8 cellular contexts compared by ENCODE assay signal in genomic region chr12:47881826-47882427, GRCh38. TPM values are rescaled to one million over a fixed set of nuclear protein-coding genes. Genes with fewer than 3 reads are reported as not detected.
A peak's percentile ranks its signal among the peaks of the same experiment; 100 is the strongest.
DNase-seq lines count a peak whose midpoint lies in the region; ATAC-seq and TF ChIP-seq lines count a peak whose summit lies in the region.

No MANE protein-coding gene starts in this region.

- no peak overlapping the region for H3K27ac ChIP-seq in left ventricle myocardium inferior (replicated peaks)
- peak overlapping the region in 2 of 4 donors; percentile 42 to 63 for H3K27ac ChIP-seq in upper lobe of left lung

- H3K9me3 ChIP-seq in left ventricle myocardium inferior (replicated peaks) (no peaks in the 10 kb centered on the region), upper lobe of left lung (no peaks in the 10 kb centered on the region)

- H3K36me3 ChIP-seq in left ventricle myocardium inferior (no peaks in the 10 kb centered on the region), upper lobe of left lung (peaks cover 6 to 13% (median 10%) of the 10 kb centered on the region in 4 donors)

- no peaks in the 10 kb centered on the region for H3K27me3 Mint-ChIP-seq in activated CD4-positive, alpha-beta memory T cell treated with anti-CD3 and anti-CD28 coated beads, Interleukin-2, amount 10 ng/mL, durations not matched to agents 7 days and 5 days

- H3K27me3 ChIP-seq in left ventricle myocardium inferior (ENCODE audit: low read depth): peaks cover 8% of the 10 kb centered on the region
- no peaks in the 10 kb centered on the region for H3K27me3 ChIP-seq in upper lobe of left lung

- ATAC-seq in Right ventricle myocardium inferior: no peak
- peak; percentile 77 to 83 for ATAC-seq in upper lobe of left lung (ENCODE audit: low FRiP score in 2 of 2)
- no peak for ATAC-seq in HG03175 (IDR thresholded peaks at IDR 0.05; ENCODE audit: unreplicated experiment)
- ATAC-seq in GM19351 (IDR thresholded peaks at IDR 0.05; ENCODE audit: unreplicated experiment): no peak

- DNase-seq in Right ventricle myocardium inferior (ENCODE audit: missing footprints): peak; percentile 76
- no peak for DNase-seq in left ventricle myocardium inferior
- no peak for DNase-seq in activated CD4-positive, alpha-beta memory T cell treated with anti-CD3 and anti-CD28 coated beads, Interleukin-2, amount 10 ng/mL, durations not matched to agents 7 days and 5 days
- DNase-seq in hepatic stellate cell (ENCODE audit: low spot score): peak; percentile 86
- DNase-seq in upper lobe of left lung: peak in 1 of 2 donors; percentile 68
- no peak for DNase-seq in NCI-H1694 treated with DMSO at 0.1 percent for 48 hours (lab: John Stamatoyannopoulos, UW)

- H3K27ac Mint-ChIP-seq in activated CD4-positive, alpha-beta memory T cell treated with anti-CD3 and anti-CD28 coated beads, Interleukin-2, amount 10 ng/mL, durations not matched to agents 7 days and 5 days: peak overlapping the region; percentile 84

- H3K9me3 Mint-ChIP-seq in activated CD4-positive, alpha-beta memory T cell treated with anti-CD3 and anti-CD28 coated beads, Interleukin-2, amount 10 ng/mL, durations not matched to agents 7 days and 5 days: no peaks in the 10 kb centered on the region

- intact Hi-C loops in Right ventricle myocardium inferior (cut with DNase I): no loop called here
- intact Hi-C loops in left ventricle myocardium inferior (cut with micrococcal nuclease): no loop called here

- TF ChIP-seq POLR2A in upper lobe of left lung (IDR thresholded peaks at IDR 0.05): no peak

- peaks cover 70% of the 10 kb centered on the region for H3K36me3 Mint-ChIP-seq in activated CD4-positive, alpha-beta memory T cell treated with anti-CD3 and anti-CD28 coated beads, Interleukin-2, amount 10 ng/mL, durations not matched to agents 7 days and 5 days (ENCODE audit: low read depth)

- H3K4me1 Mint-ChIP-seq in activated CD4-positive, alpha-beta memory T cell treated with anti-CD3 and anti-CD28 coated beads, Interleukin-2, amount 10 ng/mL, durations not matched to agents 7 days and 5 days: peaks cover 80% of the 10 kb centered on the region

- TF ChIP-seq CTCF in left ventricle myocardium inferior (IDR thresholded peaks at IDR 0.05; ENCODE audit: borderline replicate concordance): no peak
- TF ChIP-seq CTCF in upper lobe of left lung (IDR thresholded peaks at IDR 0.05): no peak

- POLR2A ChIA-PET in activated CD4-positive, alpha-beta memory T cell treated with anti-CD3 and anti-CD28 coated beads, Interleukin-2, amount 10 ng/mL, durations not matched to agents 7 days and 5 days (lab: Charles Lee): interaction anchor here (1.2 to 12.6 kb wide), 3 partner anchors 9 to 275 kb away, joined by 3 to 205 read pairs (median 4); partner anchors contain the start of genes ASB8 and VDR

- peaks cover 9% of the 10 kb centered on the region for H3K4me1 ChIP-seq in left ventricle myocardium inferior
- peaks cover 15 to 38% (median 32%) of the 10 kb centered on the region in 4 donors for H3K4me1 ChIP-seq in upper lobe of left lung

- TF ChIP-seq EP300 in upper lobe of left lung (IDR thresholded peaks at IDR 0.05): no peak

- CTCF ChIA-PET in activated CD4-positive, alpha-beta memory T cell treated with anti-CD3 and anti-CD28 coated beads, Interleukin-2, amount 10 ng/mL, durations not matched to agents 7 days and 5 days (lab: Charles Lee): interaction anchor here (2.1 kb wide), 1 partner anchor 21 kb away, joined by 5 read pairs; no protein-coding TSS in a partner anchor

- no peak overlapping the region for H3K4me3 ChIP-seq in left ventricle myocardium inferior
- no peak overlapping the region for H3K4me3 ChIP-seq in upper lobe of left lung

- H3K4me3 Mint-ChIP-seq in activated CD4-positive, alpha-beta memory T cell treated with anti-CD3 and anti-CD28 coated beads, Interleukin-2, amount 10 ng/mL, durations not matched to agents 7 days and 5 days: peak overlapping the region; percentile 80

- WGBS in upper lobe of left lung, 2 donors: 58 to 64% methylated on average over 8 of the region's 8 CpGs

RNA-seq across cellular contexts. Expression of gene VDR, which starts 22.9 kb away (rescaled TPM):
- 0.35 TPM for total RNA-seq in Right ventricle myocardium inferior
- total RNA-seq in left ventricle myocardium inferior: 0.33 TPM
- total RNA-seq in activated CD4-positive, alpha-beta memory T cell treated with anti-CD3 and anti-CD28 coated beads, Interleukin-2, amount 10 ng/mL, durations not matched to agents 7 days and 5 days: 10 to 100 TPM; 62.9 to 65.5 TPM
- total RNA-seq in upper lobe of left lung: 10 to 100 TPM; 23.0 to 41.1 (median 27.5) TPM

Comparison
In these comparisons a context has a peak if more than half of its experiments do, and no peak if none do; other contexts are left out.
1. DNase-seq: peak in Right ventricle myocardium inferior (single experiment) and hepatic stellate cell (single experiment); none in left ventricle myocardium inferior (single experiment), activated CD4-positive, alpha-beta memory T cell treated with anti-CD3 and anti-CD28 coated beads, Interleukin-2, amount 10 ng/mL, durations not matched to agents 7 days and 5 days (single experiment) and NCI-H1694 treated with DMSO at 0.1 percent for 48 hours (single experiment).
2. ATAC-seq: peak in upper lobe of left lung (2 of 2); none in Right ventricle myocardium inferior (single experiment), HG03175 (single experiment) and GM19351 (single experiment).
3. RNA of gene VDR, which starts 22.9 kb away (total RNA-seq): 62.9 to 65.5 TPM in activated CD4-positive, alpha-beta memory T cell treated with anti-CD3 and anti-CD28 coated beads, Interleukin-2, amount 10 ng/mL, durations not matched to agents 7 days and 5 days and 23.0 to 41.1 TPM in upper lobe of left lung; 0.35 TPM in Right ventricle myocardium inferior (single experiment) and 0.33 TPM in left ventricle myocardium inferior (single experiment); every median in the first group is over 10 times any median in the second.